ENCODE assay signal across 13 cellular contexts in genomic region chr18:21777814-21778213, GRCh38. TPM values are rescaled to one million over a fixed set of nuclear protein-coding genes. Genes with fewer than 3 reads are reported as not detected.
DNase-seq lines count a peak whose midpoint lies in the region; ATAC-seq and TF ChIP-seq lines count a peak whose summit lies in the region.
"Had no signal": no experiment of that assay in that cellular context is flagged by ENCODE, and none has a peak within 500 bp of the region (broad histone marks: within the 10 kb centered on the region; RNA-seq: fewer than 3 reads in every experiment).

No MANE protein-coding gene starts in this region.

- TF ChIP-seq CTCF in choroid plexus epithelial cell (conservative IDR thresholded peaks at IDR 0.05; ENCODE audit: low read depth, low read length) = no peak

- no peak overlapping the region for H3K27ac ChIP-seq in caudate nucleus (ENCODE audit: low read depth, low read length)

- peak; percentile 80 for ATAC-seq in GM18858 (IDR thresholded peaks at IDR 0.05; ENCODE audit: unreplicated experiment)
- ATAC-seq in GM21390 (IDR thresholded peaks at IDR 0.05; ENCODE audit: unreplicated experiment) = peak; percentile 80
- ATAC-seq in HG03045 (IDR thresholded peaks at IDR 0.05; ENCODE audit: unreplicated experiment) = peak; percentile 71
- ATAC-seq: naive thymus-derived CD4-positive, alpha-beta T cell had no signal

- H3K4me3 ChIP-seq in choroid plexus epithelial cell (ENCODE audit: low read depth, low read length) = no peak overlapping the region

- peak; percentile 29 for DNase-seq in choroid plexus epithelial cell (ENCODE audit: low read depth)
- DNase-seq in mucosa of gallbladder (ENCODE audit: low spot score) = no peak
- no peak for DNase-seq in COLO668 (lab: John Stamatoyannopoulos, UW; ENCODE audit: unreplicated experiment)
- no peak for DNase-seq in DMS 273 (lab: John Stamatoyannopoulos, UW; ENCODE audit: unreplicated experiment)
- DNase-seq in caudate nucleus (lab: John Stamatoyannopoulos, UW) = no peak
- DNase-seq: activated CD4-positive, alpha-beta T cell treated with anti-CD3 and anti-CD28 coated beads, Interleukin-2, amount 50 U/mL, for 1 hour; activated naive CD4-positive, alpha-beta T cell treated with anti-CD3 and anti-CD28 coated beads for 36 hours; C1 segment of cervical spinal cord; GOT3; naive thymus-derived CD4-positive, alpha-beta T cell had no signal

RNA-seq across cellular contexts. Expression of gene MIB1, which starts 37.2 kb away (rescaled TPM):
- total RNA-seq in mucosa of gallbladder = 37.9 TPM
